Comparison of ENCODE assay signal across 7 cellular contexts in genomic region chr14:94025720-94026119, GRCh38. TPM values are rescaled to one million over a fixed set of nuclear protein-coding genes. Genes with fewer than 3 reads are reported as not detected.
DNase-seq lines count a peak whose midpoint lies in the region; ATAC-seq, FAIRE-seq and TF ChIP-seq lines count a peak whose summit lies in the region.
"Had no signal": no experiment of that assay in that cellular context is flagged by ENCODE, and none has a peak within 500 bp of the region (broad histone marks: within the 10 kb centered on the region; RNA-seq: fewer than 3 reads in every experiment).

No MANE protein-coding gene starts in this region.

- H3K9me3 ChIP-seq in fibroblast of lung (ENCODE audit: control insufficient read depth, insufficient read depth, low read depth, low read length), result no peaks in the 10 kb centered on the region
- H3K9me3 ChIP-seq in thoracic aorta, result no peaks in the 10 kb centered on the region
- no peaks in the 10 kb centered on the region for H3K9me3 ChIP-seq in pancreas

- H3K9me3 Mint-ChIP-seq in activated naive CD4-positive, alpha-beta T cell treated with anti-CD3 and anti-CD28 coated beads, Interleukin-2, amount 10 ng/mL, durations not matched to agents 7 days and 5 days, result no peaks in the 10 kb centered on the region

- H2AFZ ChIP-seq in fibroblast of lung (ENCODE audit: low read length), result peak overlapping the region; percentile 68

- ATAC-seq in thoracic aorta (ENCODE audit: insufficient number of reproducible peaks, low FRiP score, low read depth) (no peak), pancreas (no peak)

- intact Hi-C loops in pancreas (cut with DNase I), result no loop called here

- no peaks in the 10 kb centered on the region for H3K79me2 ChIP-seq in fibroblast of lung (ENCODE audit: control insufficient read depth, insufficient read depth, low read length)

- FAIRE-seq in pancreas (lab: Jason Lieb, UNC), result no peak

- peak overlapping the region; percentile 35 for H3K4me2 ChIP-seq in fibroblast of lung (ENCODE audit: extremely low read depth, insufficient read depth, low read length)

- no peak for TF ChIP-seq CTCF in fibroblast of lung (conservative IDR thresholded peaks at IDR 0.05 in 1 of 2, IDR thresholded peaks at IDR 0.05 in 1 of 2; ENCODE audit: low read depth in 1 of 2, low read length in 2 of 2)
- no peak for TF ChIP-seq CTCF in thoracic aorta (IDR thresholded peaks at IDR 0.05)
- TF ChIP-seq CTCF in pancreas (IDR thresholded peaks at IDR 0.05), result no peak

- H3K36me3 ChIP-seq in fibroblast of lung (ENCODE audit: control insufficient read depth, insufficient read depth, low read length) (no peaks in the 10 kb centered on the region), thoracic aorta (no peaks in the 10 kb centered on the region), pancreas (no peaks in the 10 kb centered on the region)

- H3K36me3 Mint-ChIP-seq in activated naive CD4-positive, alpha-beta T cell treated with anti-CD3 and anti-CD28 coated beads, Interleukin-2, amount 10 ng/mL, durations not matched to agents 7 days and 5 days, result peaks cover 2% of the 10 kb centered on the region

- H3K9ac ChIP-seq in fibroblast of lung (ENCODE audit: insufficient read depth, low read length), result no peak overlapping the region

- peak overlapping the region; percentile 66 for H3K27ac Mint-ChIP-seq in activated naive CD4-positive, alpha-beta T cell treated with anti-CD3 and anti-CD28 coated beads, Interleukin-2, amount 10 ng/mL, durations not matched to agents 7 days and 5 days

- H3K27ac ChIP-seq in fibroblast of lung (ENCODE audit: insufficient read depth, low read length) (no peak overlapping the region), thoracic aorta (no peak overlapping the region), pancreas (no peak overlapping the region)

- H3K4me3 Mint-ChIP-seq in activated naive CD4-positive, alpha-beta T cell treated with anti-CD3 and anti-CD28 coated beads, Interleukin-2, amount 10 ng/mL, durations not matched to agents 7 days and 5 days, result peak overlapping the region; percentile 72

- 29 to 35% methylated on average over 6 of the region's 6 CpGs for WGBS in pancreas, 2 donors

- H3K4me3 ChIP-seq in fibroblast of lung (replicated peaks in 1 of 4; ENCODE audit: control extremely low read depth in 1 of 4, insufficient read depth in 1 of 4, low read depth in 3 of 4, low read length in 4 of 4) (peak overlapping the region in 2 of 4 experiments; percentile 56 to 66), thoracic aorta (peak overlapping the region; percentile 78), pancreas (peak overlapping the region in 2 of 4 donors; percentile 60 to 76)

- peaks cover 25% of the 10 kb centered on the region for H3K27me3 Mint-ChIP-seq in activated naive CD4-positive, alpha-beta T cell treated with anti-CD3 and anti-CD28 coated beads, Interleukin-2, amount 10 ng/mL, durations not matched to agents 7 days and 5 days

- H3K27me3 ChIP-seq in fibroblast of lung (ENCODE audit: control insufficient read depth, insufficient read depth, low read length) (peaks cover 3% of the 10 kb centered on the region), thoracic aorta (replicated peaks; ENCODE audit: insufficient read depth) (no peaks in the 10 kb centered on the region), pancreas (no peaks in the 10 kb centered on the region)

- CTCF ChIA-PET in activated naive CD4-positive, alpha-beta T cell treated with anti-CD3 and anti-CD28 coated beads, Interleukin-2, amount 10 ng/mL, durations not matched to agents 7 days and 5 days (lab: Charles Lee), result interaction anchor here (0.6 to 6.4 kb wide), 5 partner anchors 9 to 111 kb away, joined by 3 to 44 read pairs (median 3); no protein-coding TSS in a partner anchor

- peaks cover 68% of the 10 kb centered on the region for H3K4me1 Mint-ChIP-seq in activated naive CD4-positive, alpha-beta T cell treated with anti-CD3 and anti-CD28 coated beads, Interleukin-2, amount 10 ng/mL, durations not matched to agents 7 days and 5 days

- no peaks in the 10 kb centered on the region for H4K20me1 ChIP-seq in fibroblast of lung (ENCODE audit: control insufficient read depth, extremely low read depth, insufficient read depth, low read length)

- DNase-seq in activated naive CD4-positive, alpha-beta T cell treated with anti-CD3 and anti-CD28 coated beads, Interleukin-2, amount 10 ng/mL, durations not matched to agents 7 days and 5 days, result no peak
- DNase-seq in activated naive CD4-positive, alpha-beta T cell treated with anti-CD3 and anti-CD28 coated beads, Interleukin-2, amount 50 U/mL, for 16 hours, result no peak
- DNase-seq in fibroblast of lung (ENCODE audit: low read depth in 2 of 2), result peak in 1 of 2 donors; percentile 56
- no peak for DNase-seq in thoracic aorta (ENCODE audit: low spot score)
- no peak for DNase-seq in cortex of kidney (lab: John Stamatoyannopoulos, UW)
- DNase-seq in pancreas, result no peak

- no peaks in the 10 kb centered on the region for H3K4me1 ChIP-seq in fibroblast of lung (ENCODE audit: control insufficient read depth, extremely low read depth, insufficient read depth, low read length)
- H3K4me1 ChIP-seq in thoracic aorta (ENCODE audit: control insufficient read depth in 1 of 2, low read depth in 2 of 2), result no peaks in the 10 kb centered on the region
- peaks cover 0 to 4% (median 0%) of the 10 kb centered on the region in 3 donors for H3K4me1 ChIP-seq in pancreas

RNA-seq across cellular contexts. Expression of gene OTUB2, which starts 0.4 kb away (rescaled TPM):
- total RNA-seq in fibroblast of lung, result 1.5 and 2.3 TPM in 2 replicates
- polyA plus RNA-seq in fibroblast of lung, result 1.3 and 1.4 TPM in 2 replicates
- polyA plus RNA-seq in fibroblast of lung (2012), result 0.86 and 0.96 TPM in 2 replicates
- polyA minus RNA-seq in fibroblast of lung (ENCODE audit: low replicate concordance), result 2.6 and 4.3 TPM in 2 replicates
- total RNA-seq in thoracic aorta, result under 1 TPM; 0.14 to 0.71 TPM
- 1 to 10 TPM in 2 of 6 donors, under 1 TPM in 4; 0.51 to 1.3 (median 0.87) TPM for total RNA-seq in pancreas
- under 1 TPM; 0.30 to 0.31 TPM for polyA plus RNA-seq in pancreas

RNA-seq across cellular contexts. Expression of gene CCDC197, which starts 28.6 kb away (rescaled TPM):
- total RNA-seq in fibroblast of lung (not detected in 2 replicates), thoracic aorta (not detected), pancreas (not detected)
- polyA plus RNA-seq in fibroblast of lung (not detected in 2 replicates), pancreas (not detected)
- not detected in 2 replicates for polyA plus RNA-seq in fibroblast of lung (2012)
- polyA minus RNA-seq in fibroblast of lung (ENCODE audit: low replicate concordance), result not detected in 2 replicates
- total RNA-seq: glomerular endothelial cell had no signal

RNA-seq across cellular contexts. Expression of gene ASB2, which starts 49.4 kb away (rescaled TPM):
- total RNA-seq in fibroblast of lung (0.51 and 0.99 TPM in 2 replicates), thoracic aorta (10 to 100 TPM; 47.2 to 48.3 TPM), pancreas (under 1 TPM; 0.09 to 0.53 (median 0.26) TPM)
- polyA plus RNA-seq in fibroblast of lung (0.91 and 1.5 TPM in 2 replicates), pancreas (1 to 10 TPM; 1.3 to 1.4 TPM)
- polyA plus RNA-seq in fibroblast of lung (2012), result 0.31 and 0.50 TPM in 2 replicates
- polyA minus RNA-seq in fibroblast of lung (ENCODE audit: low replicate concordance), result not detected in 2 replicates

RNA-seq across cellular contexts. Expression of gene DDX24, which starts 55.3 kb away (rescaled TPM):
- total RNA-seq in fibroblast of lung (103 and 143 TPM in 2 replicates), thoracic aorta (100 to 1,000 TPM; 139 to 228 TPM), pancreas (10 to 100 TPM; 55.9 to 86.4 (median 68.0) TPM)
- polyA plus RNA-seq in fibroblast of lung (192 and 244 TPM in 2 replicates), pancreas (100 to 1,000 TPM in 1 of 2 donors, 10 to 100 TPM in 1; 60.7 to 111 TPM)
- polyA plus RNA-seq in fibroblast of lung (2012), result 157 and 176 TPM in 2 replicates
- polyA minus RNA-seq in fibroblast of lung (ENCODE audit: low replicate concordance), result 64.4 and 89.6 TPM in 2 replicates

RNA-seq across cellular contexts. Expression of gene IFI27L1, which starts 55.4 kb away (rescaled TPM):
- total RNA-seq in fibroblast of lung (8.5 and 14.4 TPM in 2 replicates), thoracic aorta (1 to 10 TPM; 4.2 to 5.0 TPM), pancreas (1 to 10 TPM; 3.8 to 8.7 (median 6.8) TPM)
- polyA plus RNA-seq in fibroblast of lung (20.3 and 26.0 TPM in 2 replicates), pancreas (10 to 100 TPM; 14.1 to 14.3 TPM)
- 21.2 and 28.0 TPM in 2 replicates for polyA plus RNA-seq in fibroblast of lung (2012)
- 14.6 and 15.5 TPM in 2 replicates for polyA minus RNA-seq in fibroblast of lung (ENCODE audit: low replicate concordance)

Comparison
In these comparisons a context has a peak if more than half of its experiments do, and no peak if none do; other contexts are left out.
1. RNA of gene ASB2, which starts 49.4 kb away (total RNA-seq): 47.2 to 48.3 TPM in thoracic aorta; 0.51 to 0.99 TPM in fibroblast of lung and 0.09 to 0.53 TPM in pancreas; every median in the first group is over 10 times any median in the second.